ENCODE assay signal across 12 cellular contexts in genomic region chr18:49135871-49136270, GRCh38.
A peak's percentile ranks its signal among the peaks of the same experiment; 100 is the strongest.
DNase-seq lines count a peak whose midpoint lies in the region; ATAC-seq and TF ChIP-seq lines count a peak whose summit lies in the region.
"Had no signal": no experiment of that assay in that cellular context is flagged by ENCODE, and none has a peak within 500 bp of the region (broad histone marks: within the 10 kb centered on the region; RNA-seq: fewer than 3 reads in every experiment).

No MANE protein-coding gene starts in this region.

- CTCF ChIA-PET in PC-3 (lab: Charles Lee): no interaction called here

- H3K27me3 Mint-ChIP-seq in activated naive CD8-positive, alpha-beta T cell treated with anti-CD3 and anti-CD28 coated beads, Interleukin-2, amount 50 U/mL, for 24 hours: no peaks in the 10 kb centered on the region
- H3K27me3 Mint-ChIP-seq: activated T-helper 17 cell treated with anti-CD3 and anti-CD28 coated beads, Interleukin-2, amount 50 U/mL, for 72 hours had no signal

- H3K9ac ChIP-seq in PC-3 (ENCODE audit: low read length) (no peak overlapping the region), fibroblast of lung (ENCODE audit: insufficient read depth, low read length) (no peak overlapping the region)

- no peaks in the 10 kb centered on the region for H3K4me1 Mint-ChIP-seq in activated naive CD8-positive, alpha-beta T cell treated with anti-CD3 and anti-CD28 coated beads, Interleukin-2, amount 50 U/mL, for 24 hours
- H3K4me1 Mint-ChIP-seq: activated T-helper 17 cell treated with anti-CD3 and anti-CD28 coated beads, Interleukin-2, amount 50 U/mL, for 72 hours had no signal

- H3K27me3 ChIP-seq in PC-3 (ENCODE audit: low read length) (no peaks in the 10 kb centered on the region), fibroblast of lung (ENCODE audit: control insufficient read depth, insufficient read depth, low read length) (no peaks in the 10 kb centered on the region)

- no peak for TF ChIP-seq CTCF in PC-3 (conservative IDR thresholded peaks at IDR 0.05; ENCODE audit: low read depth, low read length)
- no peak for TF ChIP-seq CTCF in fibroblast of lung (conservative IDR thresholded peaks at IDR 0.05 in 1 of 2, IDR thresholded peaks at IDR 0.05 in 1 of 2; ENCODE audit: low read depth in 1 of 2, low read length in 2 of 2)

- H3K4me1 ChIP-seq in PC-3 (ENCODE audit: insufficient read depth, low read length): no peaks in the 10 kb centered on the region
- H3K4me1 ChIP-seq in fibroblast of lung (ENCODE audit: control insufficient read depth, extremely low read depth, insufficient read depth, low read length): no peaks in the 10 kb centered on the region

- H3K4me2 ChIP-seq in PC-3 (ENCODE audit: low read length) (no peak overlapping the region), fibroblast of lung (ENCODE audit: extremely low read depth, insufficient read depth, low read length) (no peak overlapping the region)

- H3K79me2 ChIP-seq in PC-3 (ENCODE audit: low read length): no peaks in the 10 kb centered on the region
- no peaks in the 10 kb centered on the region for H3K79me2 ChIP-seq in fibroblast of lung (ENCODE audit: control insufficient read depth, insufficient read depth, low read length)

- intact Hi-C loops in PC-3 (cut with micrococcal nuclease): no loop called here

- H3K36me3 Mint-ChIP-seq in activated naive CD8-positive, alpha-beta T cell treated with anti-CD3 and anti-CD28 coated beads, Interleukin-2, amount 50 U/mL, for 24 hours (ENCODE audit: low read depth): peaks cover 4% of the 10 kb centered on the region

- POLR2A ChIA-PET in PC-3 (lab: Charles Lee; ENCODE audit: unreplicated experiment): no interaction called here

- H3K36me3 ChIP-seq in PC-3 (ENCODE audit: low read depth, low read length) (no peaks in the 10 kb centered on the region), fibroblast of lung (ENCODE audit: control insufficient read depth, insufficient read depth, low read length) (no peaks in the 10 kb centered on the region)

- no peaks in the 10 kb centered on the region for H3K9me3 ChIP-seq in PC-3 (ENCODE audit: low read length)
- H3K9me3 ChIP-seq in fibroblast of lung (ENCODE audit: control insufficient read depth, insufficient read depth, low read depth, low read length): no peaks in the 10 kb centered on the region

- ATAC-seq in PC-3 (peak; percentile 69; the same call in 1 of the 2 replicates), GM21723 (IDR thresholded peaks at IDR 0.05; ENCODE audit: unreplicated experiment) (no peak)
- ATAC-seq in activated naive CD8-positive, alpha-beta T cell treated with anti-CD3 and anti-CD28 coated beads, Interleukin-2, amount 50 U/mL, for 24 hours: no peak
- ATAC-seq: activated T-helper 17 cell treated with anti-CD3 and anti-CD28 coated beads, Interleukin-2, amount 50 U/mL, for 72 hours had no signal

- H3K27ac Mint-ChIP-seq in activated naive CD8-positive, alpha-beta T cell treated with anti-CD3 and anti-CD28 coated beads, Interleukin-2, amount 50 U/mL, for 24 hours: no peak overlapping the region
- H3K27ac Mint-ChIP-seq: activated T-helper 17 cell treated with anti-CD3 and anti-CD28 coated beads, Interleukin-2, amount 50 U/mL, for 72 hours had no signal

- H3K4me3 ChIP-seq in PC-3 (ENCODE audit: low read length) (no peak overlapping the region), fibroblast of lung (replicated peaks in 1 of 4; ENCODE audit: control extremely low read depth in 1 of 4, insufficient read depth in 1 of 4, low read depth in 3 of 4, low read length in 4 of 4) (no peak overlapping the region)
- H3K4me3 ChIP-seq: coronary artery had no signal

- no peaks in the 10 kb centered on the region for H3F3A ChIP-seq in PC-3 (ENCODE audit: low read length, unreplicated experiment)

- DNase-seq in NCI-H524 (lab: John Stamatoyannopoulos, UW): peak; percentile 8 to 47
- DNase-seq in NCI-H524 treated with DMSO at 0.1 percent for 48 hours (lab: John Stamatoyannopoulos, UW): no peak
- DNase-seq in PC-3: peak; percentile 22
- peak; percentile 34 to 49 for DNase-seq in fibroblast of lung (ENCODE audit: low read depth in 2 of 2)
- peak; percentile 85 for DNase-seq in renal cortical epithelial cell (ENCODE audit: low read depth)
- no peak for DNase-seq in activated naive CD8-positive, alpha-beta T cell treated with anti-CD3 and anti-CD28 coated beads, Interleukin-2, amount 50 U/mL, for 24 hours
- DNase-seq in NCI-H526 treated with DMSO at 0.1 percent for 48 hours (lab: John Stamatoyannopoulos, UW): no peak
- DNase-seq: activated CD4-positive, CD25-positive, alpha-beta regulatory T cell treated with anti-CD3 and anti-CD28 coated beads, Interleukin-2, amount 50 U/mL, for 72 hours; SHP77 had no signal

- H2AFZ ChIP-seq in PC-3 (ENCODE audit: low read length) (no peak overlapping the region), fibroblast of lung (ENCODE audit: low read length) (no peak overlapping the region)

- H3K9me3 Mint-ChIP-seq in activated naive CD8-positive, alpha-beta T cell treated with anti-CD3 and anti-CD28 coated beads, Interleukin-2, amount 50 U/mL, for 24 hours: no peaks in the 10 kb centered on the region
- H3K9me3 Mint-ChIP-seq: activated T-helper 17 cell treated with anti-CD3 and anti-CD28 coated beads, Interleukin-2, amount 50 U/mL, for 72 hours had no signal

- H3K9me2 ChIP-seq in PC-3 (replicated peaks; ENCODE audit: low read length): no peaks in the 10 kb centered on the region

- no TSS peak for BruUV-seq in PC-3 (replicated peaks; lab: Mats Ljungman, UMichigan)

- H3K4me3 Mint-ChIP-seq in activated naive CD8-positive, alpha-beta T cell treated with anti-CD3 and anti-CD28 coated beads, Interleukin-2, amount 50 U/mL, for 24 hours: no peak overlapping the region
- H3K4me3 Mint-ChIP-seq: activated T-helper 17 cell treated with anti-CD3 and anti-CD28 coated beads, Interleukin-2, amount 50 U/mL, for 72 hours had no signal

- no peak overlapping the region for H3K27ac ChIP-seq in PC-3 (ENCODE audit: low read length)
- no peak overlapping the region for H3K27ac ChIP-seq in fibroblast of lung (ENCODE audit: insufficient read depth, low read length)
- H3K27ac ChIP-seq: coronary artery had no signal

- no peaks in the 10 kb centered on the region for H4K20me1 ChIP-seq in PC-3 (ENCODE audit: low read length)
- H4K20me1 ChIP-seq in fibroblast of lung (ENCODE audit: control insufficient read depth, extremely low read depth, insufficient read depth, low read length): no peaks in the 10 kb centered on the region

Comparison
In these comparisons a context has a peak if more than half of its experiments do, and no peak if none do; other contexts are left out.
1. DNase-seq: peak in NCI-H524 (2 of 2), PC-3 (single experiment), fibroblast of lung (2 of 2) and renal cortical epithelial cell (single experiment); none in NCI-H524 treated with DMSO at 0.1 percent for 48 hours (single experiment), activated naive CD8-positive, alpha-beta T cell treated with anti-CD3 and anti-CD28 coated beads, Interleukin-2, amount 50 U/mL, for 24 hours (single experiment) and NCI-H526 treated with DMSO at 0.1 percent for 48 hours (single experiment).